27 cellular contexts compared by ENCODE assay signal in the genomic region with DNA sequence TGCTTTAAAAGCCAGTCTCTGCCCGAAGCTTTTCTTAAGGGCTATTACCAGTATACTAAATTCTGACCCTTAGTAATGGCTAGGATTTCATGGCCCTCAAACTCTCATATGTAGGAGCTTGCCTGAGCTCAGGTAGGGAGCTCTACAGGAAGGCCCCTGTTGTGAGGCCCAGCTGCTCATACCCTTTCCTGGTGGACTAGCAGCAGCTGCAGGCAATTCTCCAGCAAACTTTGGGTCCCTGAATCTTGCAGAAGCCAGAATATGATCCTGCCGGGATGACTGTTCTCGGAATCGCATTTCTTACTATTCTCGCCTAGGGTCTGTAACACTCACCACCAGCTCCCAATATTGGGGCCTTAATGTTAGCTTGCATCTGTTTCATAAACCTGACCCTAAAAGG.
"Had no signal": no experiment of that assay in that cellular context is flagged by ENCODE, and none has a peak within 500 bp of the region (broad histone marks: within the 10 kb centered on the region; RNA-seq: fewer than 3 reads in every experiment).

No MANE protein-coding gene starts in this region.

- ATAC-seq: activated naive CD4-positive, alpha-beta T cell treated with anti-CD3 and anti-CD28 coated beads, Interleukin-2, amount 50 U/mL, for 72 hours; activated T-cell treated with anti-CD3 and anti-CD28 coated beads, Interleukin-2, amount 50 U/mL, for 72 hours; esophagus mucosa; left lung; lower lobe of right lung; natural killer cell; right cardiac atrium; upper lobe of right lung had no signal

- H3K4me1 Mint-ChIP-seq: central memory CD8-positive, alpha-beta T cell; endodermal cell; immature natural killer cell; natural killer cell had no signal

- DNase-seq: activated CD4-positive, alpha-beta T cell treated with anti-CD3 and anti-CD28 coated beads for 4 hours; activated CD4-positive, alpha-beta T cell treated with anti-CD3 and anti-CD28 coated beads, Interleukin-2, amount 50 U/mL, for 4 hours; activated naive CD4-positive, alpha-beta T cell; activated T-cell treated with anti-CD3 and anti-CD28 coated beads for 4 hours; activated T-cell treated with anti-CD3 and anti-CD28 coated beads, Interleukin-2, amount 50 U/mL, for 72 hours; endodermal cell; foreskin fibroblast; head of caudate nucleus; hippocampal formation; immature natural killer cell; kidney; left lung; lower lobe of right lung; mesenchymal stem cell; natural killer cell; posterior cingulate gyrus; right cardiac atrium; stimulated activated CD4-positive, alpha-beta T cell treated with anti-CD3 and anti-CD28 coated beads, Interleukin-15, amount 100 ng/mL, for 24 hours; stimulated activated CD4-positive, alpha-beta T cell treated with anti-CD3 and anti-CD28 coated beads, Interleukin-2, amount 100 ng/mL, for 24 hours; stimulated activated naive CD4-positive, alpha-beta T cell; tibial artery; upper lobe of right lung had no signal

- H3K4me3 Mint-ChIP-seq: activated T-cell treated with anti-CD3 and anti-CD28 coated beads, Interleukin-2, amount 50 U/mL, for 72 hours; central memory CD8-positive, alpha-beta T cell; dendritic cell treated with granulocyte-macrophage colony-stimulating factor and Interleukin-4, amounts not matched to agents 40 ng/mL and 50 ng/mL, for 4 days; endodermal cell; immature natural killer cell; natural killer cell had no signal

- FAIRE-seq: bronchial epithelial cell, kidney had no signal

- H3K9me3 Mint-ChIP-seq: activated naive CD4-positive, alpha-beta T cell treated with anti-CD3 and anti-CD28 coated beads, Interleukin-2, amount 50 U/mL, for 72 hours; activated T-cell treated with anti-CD3 and anti-CD28 coated beads, Interleukin-2, amount 50 U/mL, for 72 hours; central memory CD8-positive, alpha-beta T cell; immature natural killer cell; natural killer cell had no signal

- H3K36me3 Mint-ChIP-seq: activated naive CD4-positive, alpha-beta T cell treated with anti-CD3 and anti-CD28 coated beads, Interleukin-2, amount 50 U/mL, for 72 hours; immature natural killer cell; natural killer cell had no signal

- H3K27me3 Mint-ChIP-seq: central memory CD8-positive, alpha-beta T cell; dendritic cell treated with granulocyte-macrophage colony-stimulating factor and Interleukin-4, amounts not matched to agents 40 ng/mL and 50 ng/mL, for 4 days had no signal

- H3K27ac Mint-ChIP-seq: activated naive CD4-positive, alpha-beta T cell treated with anti-CD3 and anti-CD28 coated beads, Interleukin-2, amount 50 U/mL, for 72 hours; activated T-cell treated with anti-CD3 and anti-CD28 coated beads, Interleukin-2, amount 50 U/mL, for 72 hours; dendritic cell treated with granulocyte-macrophage colony-stimulating factor and Interleukin-4, amounts not matched to agents 40 ng/mL and 50 ng/mL, for 4 days; endodermal cell; immature natural killer cell; natural killer cell had no signal
